20 cellular contexts compared by ENCODE assay signal in the genomic region with DNA sequence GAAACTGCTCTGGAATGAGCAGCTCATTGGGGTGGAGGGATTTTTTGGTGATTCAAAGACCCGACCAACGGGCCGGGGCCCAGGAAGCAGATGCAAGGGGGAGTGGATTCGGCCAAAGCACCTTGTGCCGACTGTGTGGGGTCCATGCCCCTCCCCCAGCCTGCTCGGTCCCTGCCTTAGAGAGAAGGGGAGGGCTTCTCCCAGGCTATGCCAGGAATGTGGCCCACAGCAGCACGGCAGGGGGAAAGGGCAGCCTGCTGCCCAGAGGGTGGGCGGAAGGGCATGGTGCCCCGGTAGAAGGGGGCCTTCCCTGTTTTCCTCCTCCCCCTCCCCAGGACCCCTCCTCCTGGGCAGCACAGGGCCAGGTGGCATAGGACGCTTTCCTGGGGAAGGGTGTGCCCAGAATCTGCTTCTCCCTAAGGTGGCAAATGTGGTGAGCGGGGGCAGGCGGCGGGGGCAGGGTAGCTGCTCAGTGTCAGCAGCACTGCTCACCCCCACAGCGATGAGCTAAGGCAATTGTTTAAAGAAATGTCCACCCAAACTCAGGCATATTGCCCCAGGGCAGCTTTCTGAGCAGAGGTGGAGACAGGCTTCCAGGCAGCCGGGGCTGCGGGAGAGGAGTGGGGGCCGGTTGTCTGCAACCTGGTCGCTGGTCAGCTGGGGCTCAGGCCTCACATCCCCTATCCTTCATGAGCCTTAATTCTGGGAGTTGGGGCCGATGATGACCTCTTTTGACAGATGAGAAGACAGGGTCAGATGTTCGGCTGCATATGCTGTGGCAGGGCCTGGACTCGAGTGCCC. TPM values are rescaled to one million over a fixed set of nuclear protein-coding genes. Genes with fewer than 3 reads are reported as not detected.
A peak's percentile ranks its signal among the peaks of the same experiment; 100 is the strongest.
DNase-seq lines count a peak whose midpoint lies in the region.
"Had no signal": no experiment of that assay in that cellular context is flagged by ENCODE, and none has a peak within 500 bp of the region (broad histone marks: within the 10 kb centered on the region; RNA-seq: fewer than 3 reads in every experiment).

No MANE protein-coding gene starts in this region.

- H3K9me2 ChIP-seq in GM23248 (ENCODE audit: insufficient read depth): no peaks in the 10 kb centered on the region

- WGBS in GM23248 (ENCODE audit: low coverage in 1 of 2, low lambda C conversion rate in 2 of 2, missing lambda C conversion rate in 2 of 2), 2 experiments: 55 to 59% methylated on average over 19 to 21 of the region's 21 CpGs

- H3K9ac ChIP-seq in GM23248: no peak overlapping the region

- no peaks in the 10 kb centered on the region for H4K20me1 ChIP-seq in GM23248 (ENCODE audit: insufficient read depth)

- H3K4me1 ChIP-seq in GM23248 (ENCODE audit: insufficient read depth): no peaks in the 10 kb centered on the region

- H3K9me3 ChIP-seq in GM23248 (ENCODE audit: low read depth): no peaks in the 10 kb centered on the region

- H3K36me3 ChIP-seq in GM23248 (ENCODE audit: low read depth): no peaks in the 10 kb centered on the region
- H3K36me3 ChIP-seq: WERI-Rb-1 had no signal

- H3K27ac ChIP-seq in GM23248: no peak overlapping the region
- H3K27ac ChIP-seq: skin epidermis, WERI-Rb-1 had no signal

- DNase-seq in GM23248 (peak; percentile 27), T1000 (lab: John Stamatoyannopoulos, UW) (peak; percentile 4), iPS-NIHi11 (ENCODE audit: low spot score) (peak; percentile 75), retina (peak; percentile 46), D341Med (ENCODE audit: low spot score) (no peak), NCI-H82 treated with DMSO at 0.1 percent for 48 hours (lab: John Stamatoyannopoulos, UW; ENCODE audit: unreplicated experiment) (no peak), dedifferentiated amniotic fluid mesenchymal stem cell (ENCODE audit: extremely low spot score) (no peak)
- no peak for DNase-seq in central memory CD4-positive, alpha-beta T cell
- DNase-seq: activated CD4-positive, alpha-beta T cell treated with anti-CD3 and anti-CD28 coated beads, Interleukin-2, amount 50 U/mL, for 48 hours; CD4-positive, CD25-positive, alpha-beta regulatory T cell; DMS53; NCI-H1105 treated with DMSO at 0.1 percent for 48 hours; NCI-H2171; NCI-H69; stimulated activated CD4-positive, alpha-beta T cell treated with anti-CD3 and anti-CD28 coated beads, Interleukin-4, amount 100 ng/mL, for 1 hour; WERI-Rb-1 had no signal

- no peaks in the 10 kb centered on the region for H3K27me3 ChIP-seq in GM23248 (replicated peaks; ENCODE audit: insufficient read depth)

- in situ Hi-C loops in GM23248 (cut with MboI): no loop called here

- no peaks in the 10 kb centered on the region for H3F3A ChIP-seq in GM23248 (ENCODE audit: insufficient read depth)

- no peak overlapping the region for H3K4me2 ChIP-seq in GM23248 (ENCODE audit: unreplicated experiment)

- no peaks in the 10 kb centered on the region for H3K79me2 ChIP-seq in GM23248 (ENCODE audit: insufficient read depth)

- H3K4me3 ChIP-seq in GM23248: no peak overlapping the region
- H3K4me3 ChIP-seq: lung, skin epidermis had no signal

- no peak overlapping the region for H2AFZ ChIP-seq in GM23248

RNA-seq across cellular contexts. Expression of gene MLKL, which starts 33.9 kb away (rescaled TPM):
- 11.9 and 13.6 TPM in 2 replicates for total RNA-seq in GM23248 (2014; rRNA removed; shearing (Covaris generic))
- 10.0 and 10.4 TPM in 2 replicates for polyA plus RNA-seq in GM23248 (2016; fragmentation: Nextera tagmentation; extraction: Ambion mirVana)

RNA-seq across cellular contexts. Expression of gene FA2H, which starts 40.1 kb away (rescaled TPM):
- not detected in 2 replicates for total RNA-seq in GM23248 (2014; rRNA removed; shearing (Covaris generic))
- not detected in 2 replicates for polyA plus RNA-seq in GM23248 (2016; fragmentation: Nextera tagmentation; extraction: Ambion mirVana)
- total RNA-seq: fibroblast of lung, myocyte had no signal
- polyA plus RNA-seq: CD4-positive, CD25-positive, alpha-beta regulatory T cell; fibroblast of lung had no signal

Comparison
In these comparisons a context has a peak if more than half of its experiments do, and no peak if none do; other contexts are left out.
1. DNase-seq: peak in GM23248 (single experiment), T1000 (single experiment), iPS-NIHi11 (single experiment) and retina (single experiment); none in D341Med (single experiment), NCI-H82 treated with DMSO at 0.1 percent for 48 hours (single experiment), dedifferentiated amniotic fluid mesenchymal stem cell (single experiment) and central memory CD4-positive, alpha-beta T cell (single experiment).